1 cellular context compared by ENCODE assay signal in the genomic region with DNA sequence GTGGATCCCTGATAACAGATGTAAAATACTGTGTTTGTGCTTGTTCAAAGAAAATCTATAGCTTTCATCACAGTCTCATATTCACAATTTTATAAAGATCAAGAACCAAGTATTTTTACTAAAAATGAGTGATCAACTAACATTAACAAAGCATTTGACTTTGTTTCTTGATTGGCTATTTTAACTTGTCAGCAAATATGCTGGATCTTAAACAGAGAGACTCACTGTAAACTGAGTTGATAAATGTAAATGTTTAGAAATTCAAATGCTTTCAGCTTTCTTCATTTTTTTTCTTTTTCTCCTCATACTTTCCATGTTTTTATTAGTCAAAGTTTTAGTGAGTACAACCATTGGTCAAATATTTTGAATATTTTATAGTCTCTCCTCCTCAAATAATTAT.
A peak's percentile ranks its signal among the peaks of the same experiment; 100 is the strongest.
TF ChIP-seq lines count a peak whose summit lies in the region.

No MANE protein-coding gene starts in this region.

TF ChIP-seq in IMR-90, 13 proteins besides CTCF, POLR2A, EP300 and RAD21:
- TF ChIP-seq, protein P1, sequence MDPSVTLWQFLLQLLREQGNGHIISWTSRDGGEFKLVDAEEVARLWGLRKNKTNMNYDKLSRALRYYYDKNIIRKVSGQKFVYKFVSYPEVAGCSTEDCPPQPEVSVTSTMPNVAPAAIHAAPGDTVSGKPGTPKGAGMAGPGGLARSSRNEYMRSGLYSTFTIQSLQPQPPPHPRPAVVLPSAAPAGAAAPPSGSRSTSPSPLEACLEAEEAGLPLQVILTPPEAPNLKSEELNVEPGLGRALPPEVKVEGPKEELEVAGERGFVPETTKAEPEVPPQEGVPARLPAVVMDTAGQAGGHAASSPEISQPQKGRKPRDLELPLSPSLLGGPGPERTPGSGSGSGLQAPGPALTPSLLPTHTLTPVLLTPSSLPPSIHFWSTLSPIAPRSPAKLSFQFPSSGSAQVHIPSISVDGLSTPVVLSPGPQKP (IDR thresholded peaks at IDR 0.05; ENCODE audit: borderline replicate concordance, low read depth, low read length) = no peak
- TF ChIP-seq MAZ (IDR thresholded peaks at IDR 0.05; ENCODE audit: borderline replicate concordance, low read depth, low read length) (no peak), CEBPB (IDR thresholded peaks at IDR 0.05; ENCODE audit: low read depth, low read length) (no peak), MAFK (IDR thresholded peaks at IDR 0.05; ENCODE audit: low read depth, low read length) (peak; percentile 85)
TF ChIP-seq in IMR-90: peak in this region for 1.
